ENCODE assay signal across 1 cellular context in the genomic region with DNA sequence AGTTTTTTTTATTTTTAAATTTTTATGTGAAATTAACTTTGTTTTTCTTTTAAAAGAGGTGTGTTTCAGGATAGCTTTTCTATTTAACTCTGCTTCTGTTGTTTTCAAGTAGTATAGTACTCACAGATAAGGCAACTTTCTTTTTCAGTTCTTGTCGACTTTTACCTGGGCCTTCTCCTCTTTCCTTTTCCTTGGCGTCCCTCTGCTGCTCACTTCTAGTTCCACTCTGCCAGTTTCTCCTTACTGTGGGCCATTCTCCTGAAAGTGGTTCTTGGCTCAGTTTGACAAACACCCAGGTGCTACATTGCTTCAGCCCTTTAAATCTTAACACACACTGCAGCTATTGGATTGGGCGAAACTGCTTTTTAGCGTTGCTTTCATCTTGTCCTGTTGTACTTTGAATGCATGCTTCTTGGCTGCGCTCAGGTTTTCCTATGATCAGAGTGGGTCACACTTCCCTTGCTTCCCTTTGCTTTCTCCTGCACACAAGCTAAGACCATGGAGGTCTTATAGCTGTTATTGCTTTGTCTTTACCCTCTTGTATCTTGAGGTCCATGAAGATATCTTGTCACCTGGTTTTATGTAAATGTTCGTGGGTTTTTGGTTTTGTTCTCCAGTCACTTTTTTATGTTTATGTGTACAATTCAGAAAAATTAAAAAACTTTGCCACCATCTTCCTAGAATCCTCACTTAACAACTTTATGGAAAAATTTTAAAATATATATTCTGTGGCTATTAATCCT.
TF ChIP-seq lines count a peak whose summit lies in the region.

No MANE protein-coding gene starts in this region.

TF ChIP-seq in HEK293, 187 proteins besides CTCF, POLR2A, EP300 and RAD21 (continued from another document):
- TF ChIP-seq PRDM10 (tag by site-specific recombination; IDR thresholded peaks at IDR 0.05) = no peak
